In the genomic region with DNA sequence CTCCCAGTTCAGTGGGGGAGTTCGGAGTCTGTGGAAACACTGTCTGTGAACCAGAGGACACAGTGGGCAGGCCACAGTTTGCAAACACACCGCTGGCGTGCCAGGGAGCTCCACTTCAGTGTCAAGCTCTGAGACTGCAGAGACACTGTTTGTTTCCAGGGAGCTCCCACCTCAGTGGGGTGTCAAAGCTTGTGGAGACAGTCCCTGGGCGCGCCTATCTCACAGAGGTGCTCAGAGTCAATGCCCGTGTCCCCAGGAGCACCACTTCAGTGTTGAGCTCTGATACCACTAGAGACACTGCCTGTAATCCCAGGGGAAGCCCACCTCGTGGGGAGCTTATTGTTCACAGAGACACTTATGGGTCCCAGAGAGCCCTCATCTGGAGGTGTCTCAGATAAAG, we compare ENCODE assay signal across 1 cellular context.
TF ChIP-seq lines count a peak whose summit lies in the region.

No MANE protein-coding gene starts in this region.

TF ChIP-seq in H1, 55 proteins besides CTCF, POLR2A, EP300 and RAD21:
- TF ChIP-seq RFX5 (IDR thresholded peaks at IDR 0.05; ENCODE audit: borderline replicate concordance, low read depth, low read length) (no peak), RNF2 (IDR thresholded peaks at IDR 0.05; ENCODE audit: borderline replicate concordance, low read depth, low read length, missing control alignments, poor library complexity, severe bottlenecking) (no peak), CBX5 (IDR thresholded peaks at IDR 0.05; ENCODE audit: low read depth, low read length) (no peak), BRCA1 (IDR thresholded peaks at IDR 0.05; ENCODE audit: low read depth, low read length) (no peak), CHD7 (IDR thresholded peaks at IDR 0.05; ENCODE audit: insufficient replicate concordance, low read length) (no peak)
